ENCODE assay signal across 19 cellular contexts in the genomic region with DNA sequence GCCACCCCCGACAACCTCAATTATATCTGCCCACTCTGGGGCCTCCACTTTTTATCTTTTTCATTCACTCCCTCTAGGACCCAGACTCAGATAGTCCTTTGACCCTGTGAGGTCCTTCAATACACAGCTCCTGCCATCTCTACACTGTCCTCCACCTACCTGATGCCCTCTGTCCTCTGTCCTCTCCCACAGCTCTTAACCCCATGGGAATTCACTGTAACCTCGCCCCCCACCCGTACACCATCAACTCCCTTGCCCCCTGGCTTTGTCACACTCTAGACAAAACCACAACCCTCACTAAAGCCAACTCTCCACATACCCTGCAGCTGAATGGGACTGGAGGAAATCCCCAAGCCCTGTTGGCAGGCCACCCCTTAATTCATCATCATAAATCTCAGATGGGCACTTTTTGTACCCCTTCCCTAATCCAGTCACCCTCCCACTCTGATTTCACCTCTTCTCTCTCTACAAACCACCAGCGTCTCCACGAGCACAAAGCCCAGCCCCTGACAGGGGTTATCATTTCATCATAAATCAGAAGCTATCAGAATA. TPM values are rescaled to one million over a fixed set of nuclear protein-coding genes. Genes with fewer than 3 reads are reported as not detected.
DNase-seq lines count a peak whose midpoint lies in the region; TF ChIP-seq lines count a peak whose summit lies in the region.
"Had no signal": no experiment of that assay in that cellular context is flagged by ENCODE, and none has a peak within 500 bp of the region (broad histone marks: within the 10 kb centered on the region; RNA-seq: fewer than 3 reads in every experiment).

No MANE protein-coding gene starts in this region.

- no peaks in the 10 kb centered on the region for H3K27me3 Mint-ChIP-seq in CD4-positive, alpha-beta memory T cell
- peaks cover 5% of the 10 kb centered on the region for H3K27me3 Mint-ChIP-seq in H9 (ENCODE audit: low read depth)
- H3K27me3 Mint-ChIP-seq in activated T-helper 2 cell treated with anti-CD3 and anti-CD28 coated beads, Interferon-gamma antibody, Interleukin-2, Interleukin-4, amounts not matched to agents 10 μg/mL and 5 μg/mL and 100 μg/mL, durations not matched to agents 14 hours and 24 hours and 36 hours (ENCODE audit: low read depth), result no peaks in the 10 kb centered on the region

- no peak overlapping the region for H2BK5ac ChIP-seq in H9 (ENCODE audit: insufficient read length, low read length)

- POLR2A ChIA-PET in CD4-positive, alpha-beta memory T cell (lab: Charles Lee; ENCODE audit: partially characterized antibody), result interaction anchor here (4.4 to 9.7 kb wide), 3 partner anchors 12 to 267 kb away, joined by 35 to 119 read pairs (median 70); a partner anchor contains a TSS

- peak overlapping the region in 5 of 7 donors; percentile 30 to 83 (median 42) for H3K27ac Mint-ChIP-seq in CD4-positive, alpha-beta memory T cell
- H3K27ac Mint-ChIP-seq in H9, result peak overlapping the region in 1 of 3 experiments; percentile 15; a peak in 1 of 7 replicates
- peak overlapping the region; percentile 13 for H3K27ac Mint-ChIP-seq in activated T-helper 2 cell treated with anti-CD3 and anti-CD28 coated beads, Interferon-gamma antibody, Interleukin-2, Interleukin-4, amounts not matched to agents 10 μg/mL and 5 μg/mL and 100 μg/mL, durations not matched to agents 14 hours and 24 hours and 36 hours
- H3K27ac Mint-ChIP-seq: endodermal cell had no signal

- H3K23ac ChIP-seq in H9 (ENCODE audit: insufficient read length, low read depth, low read length), result no peak overlapping the region

- H3K14ac ChIP-seq in H9 (ENCODE audit: insufficient read depth, low read length), result no peak overlapping the region

- H3K9me3 ChIP-seq in CD4-positive, alpha-beta memory T cell (ENCODE audit: control insufficient read depth in 1 of 2, low read length in 2 of 2), result no peaks in the 10 kb centered on the region
- no peaks in the 10 kb centered on the region for H3K9me3 ChIP-seq in H9 (ENCODE audit: control insufficient read depth, low read depth, low read length)
- no peaks in the 10 kb centered on the region for H3K9me3 ChIP-seq in neutrophil

- no peak overlapping the region for H4K5ac ChIP-seq in H9 (ENCODE audit: insufficient read length, low read depth, low read length)

- H3K27me3 ChIP-seq in CD4-positive, alpha-beta memory T cell (ENCODE audit: insufficient read depth, low read length), result no peaks in the 10 kb centered on the region
- H3K27me3 ChIP-seq in H9 (ENCODE audit: insufficient read depth, low read length), result no peaks in the 10 kb centered on the region
- no peaks in the 10 kb centered on the region for H3K27me3 ChIP-seq in neutrophil

- H3K4me3 ChIP-seq in CD4-positive, alpha-beta memory T cell (ENCODE audit: low read length in 2 of 2), result no peak overlapping the region
- H3K4me3 ChIP-seq in neutrophil (ENCODE audit: low read depth in 1 of 2, low read length in 1 of 2), result no peak overlapping the region

- no peak overlapping the region for H2BK20ac ChIP-seq in H9 (ENCODE audit: low read depth, low read length, poor library complexity, severe bottlenecking)

- no peaks in the 10 kb centered on the region for H3K36me3 ChIP-seq in CD4-positive, alpha-beta memory T cell (ENCODE audit: insufficient read depth, low read length)
- H3K36me3 ChIP-seq in neutrophil, result no peaks in the 10 kb centered on the region

- peaks cover 28% of the 10 kb centered on the region for H3K4me1 ChIP-seq in CD4-positive, alpha-beta memory T cell (ENCODE audit: insufficient read depth, low read length)
- no peaks in the 10 kb centered on the region for H3K4me1 ChIP-seq in H9 (ENCODE audit: insufficient read depth, low read length)
- H3K4me1 ChIP-seq in neutrophil (ENCODE audit: control insufficient read depth in 1 of 2, insufficient read depth in 1 of 2, low read depth in 1 of 2, low read length in 1 of 2), result peaks cover 35 to 41% of the 10 kb centered on the region in 2 experiments

- H3K56ac ChIP-seq in H9 (ENCODE audit: insufficient read length, low read depth, low read length), result no peak overlapping the region

- no peak overlapping the region for H2BK12ac ChIP-seq in H9 (ENCODE audit: insufficient read length, low read depth, low read length)

- peaks cover 0 to 2% (median 0%) of the 10 kb centered on the region in 8 donors for H3K9me3 Mint-ChIP-seq in CD4-positive, alpha-beta memory T cell
- peaks cover 16% of the 10 kb centered on the region in 2 experiments for H3K9me3 Mint-ChIP-seq in H9
- H3K9me3 Mint-ChIP-seq in activated T-helper 2 cell treated with anti-CD3 and anti-CD28 coated beads, Interferon-gamma antibody, Interleukin-2, Interleukin-4, amounts not matched to agents 10 μg/mL and 5 μg/mL and 100 μg/mL, durations not matched to agents 14 hours and 24 hours and 36 hours, result no peaks in the 10 kb centered on the region
- H3K9me3 Mint-ChIP-seq: endodermal cell had no signal

- no peaks in the 10 kb centered on the region for H3K79me1 ChIP-seq in H9 (ENCODE audit: insufficient read depth, low read depth, low read length, poor library complexity, severe bottlenecking)

- H3K18ac ChIP-seq in H9 (ENCODE audit: insufficient read length, low read depth, low read length), result no peak overlapping the region

- H3K79me2 ChIP-seq in H9 (ENCODE audit: insufficient read depth, low read length), result no peaks in the 10 kb centered on the region

- CTCF ChIA-PET in CD4-positive, alpha-beta memory T cell (lab: Charles Lee; ENCODE audit: partially characterized antibody), result interaction anchor here (0.9 to 7.6 kb wide), 7 partner anchors 8 to 380 kb away, joined by 3 to 82 read pairs (median 4); a partner anchor contains a TSS

- H2BK15ac ChIP-seq in H9 (ENCODE audit: low read depth, low read length), result no peak overlapping the region

- no peaks in the 10 kb centered on the region for H3K23me2 ChIP-seq in H9 (ENCODE audit: insufficient read length, low read depth, low read length, poor library complexity, severe bottlenecking)

- no peak overlapping the region for H4K91ac ChIP-seq in H9 (ENCODE audit: insufficient read length, low read depth, low read length)

- DNase-seq in CD4-positive, alpha-beta memory T cell, result no peak
- peak; percentile 12 for DNase-seq in H9
- DNase-seq in activated T-helper 2 cell treated with anti-CD3 and anti-CD28 coated beads, Interferon-gamma antibody, Interleukin-2, Interleukin-4, amounts not matched to agents 10 μg/mL and 5 μg/mL and 100 μg/mL, durations not matched to agents 14 hours and 24 hours and 36 hours (ENCODE audit: low spot score), result no peak
- DNase-seq in posterior vena cava (ENCODE audit: low spot score), result no peak
- DNase-seq in GM19238 (ENCODE audit: insufficient read length, low spot score), result no peak
- DNase-seq in hippocampal formation (lab: John Stamatoyannopoulos, UW), result no peak
- DNase-seq: activated CD4-positive, alpha-beta T cell treated with anti-CD3 and anti-CD28 coated beads for 48 hours; anterior cingulate cortex; cerebellar nuclear complex; DMS153; endodermal cell; HCEC 1CT; Kasumi-1; mammary epithelial cell; NCI-H1436; NCI-H748 treated with DMSO at 0.1 percent for 48 hours had no signal

- intact Hi-C loops in CD4-positive, alpha-beta memory T cell (cut with micrococcal nuclease), result loop anchor here (5.0 to 10.0 kb wide), 4 partner anchors 115 to 768 kb away; a partner anchor contains a TSS
- intact Hi-C loops in activated T-helper 2 cell treated with anti-CD3 and anti-CD28 coated beads, Interferon-gamma antibody, Interleukin-2, Interleukin-4, amounts not matched to agents 10 μg/mL and 5 μg/mL and 100 μg/mL, durations not matched to agents 14 hours and 24 hours and 36 hours (cut with micrococcal nuclease), result loop anchor here (2.0 to 5.0 kb wide), 2 partner anchors 463 to 552 kb away; no protein-coding TSS in a partner anchor
- intact Hi-C loops in posterior vena cava (cut with DNase I), result loop anchor here in 1 of 2 donors (5.0 kb wide), 1 partner anchor 272 kb away; no protein-coding TSS in a partner anchor

- H3K36me3 Mint-ChIP-seq in CD4-positive, alpha-beta memory T cell, result peaks cover 0 to 5% of the 10 kb centered on the region in 2 donors
- H3K36me3 Mint-ChIP-seq in H9 (ENCODE audit: insufficient read depth in 1 of 3, low read depth in 3 of 3), result peaks cover 0 to 10% (median 6%) of the 10 kb centered on the region in 3 experiments; a peak in 2 of 7 replicates
- H3K36me3 Mint-ChIP-seq in activated T-helper 2 cell treated with anti-CD3 and anti-CD28 coated beads, Interferon-gamma antibody, Interleukin-2, Interleukin-4, amounts not matched to agents 10 μg/mL and 5 μg/mL and 100 μg/mL, durations not matched to agents 14 hours and 24 hours and 36 hours (ENCODE audit: low read depth), result peaks cover 3% of the 10 kb centered on the region

- no peak overlapping the region for H3K9ac ChIP-seq in H9 (ENCODE audit: extremely low read depth, insufficient read length, low read length)

- H3K27ac ChIP-seq in CD4-positive, alpha-beta memory T cell (ENCODE audit: low read depth, low read length), result no peak overlapping the region
- H3K27ac ChIP-seq in H9 (ENCODE audit: insufficient read length, low read depth, low read length), result no peak overlapping the region
- H3K27ac ChIP-seq in neutrophil, result peak overlapping the region; percentile 11

- H4K8ac ChIP-seq in H9 (replicated peaks; ENCODE audit: insufficient read length, low read depth, low read length), result no peak overlapping the region

- H3K4me1 Mint-ChIP-seq in CD4-positive, alpha-beta memory T cell, result peaks cover 25 to 40% (median 35%) of the 10 kb centered on the region in 4 donors
- H3K4me1 Mint-ChIP-seq in H9, result peaks cover 16 to 42% of the 10 kb centered on the region in 2 experiments
- H3K4me1 Mint-ChIP-seq in activated T-helper 2 cell treated with anti-CD3 and anti-CD28 coated beads, Interferon-gamma antibody, Interleukin-2, Interleukin-4, amounts not matched to agents 10 μg/mL and 5 μg/mL and 100 μg/mL, durations not matched to agents 14 hours and 24 hours and 36 hours (ENCODE audit: low read depth), result peaks cover 77% of the 10 kb centered on the region
- H3K4me1 Mint-ChIP-seq: endodermal cell had no signal

- no peak for TF ChIP-seq CTCF in H9 (conservative IDR thresholded peaks at IDR 0.05)
- no peak for TF ChIP-seq CTCF in neutrophil (IDR thresholded peaks at IDR 0.05)

- no peak overlapping the region for H3K4me2 ChIP-seq in H9 (ENCODE audit: insufficient read depth, insufficient read length, low read length)

- WGBS in H9 (ENCODE audit: extremely low coverage, insufficient read length, low lambda C conversion rate), result no CpG with 5 or more reads among the region's 5 CpGs

- no peak overlapping the region for H2AK5ac ChIP-seq in H9 (ENCODE audit: insufficient read length, low read length)

- no peak overlapping the region for H2BK120ac ChIP-seq in H9 (ENCODE audit: low read depth, low read length, poor library complexity, severe bottlenecking)

- H3T11ph ChIP-seq in H9 (ENCODE audit: low read length), result no peak overlapping the region

- H3K4ac ChIP-seq in H9 (ENCODE audit: low read depth, low read length), result no peak overlapping the region

- H2AFZ ChIP-seq in H9 (ENCODE audit: low read length), result no peak overlapping the region

- peak overlapping the region in 4 of 8 donors; percentile 11 to 57 (median 14) for H3K4me3 Mint-ChIP-seq in CD4-positive, alpha-beta memory T cell
- no peak overlapping the region for H3K4me3 Mint-ChIP-seq in H9
- no peak overlapping the region for H3K4me3 Mint-ChIP-seq in activated T-helper 2 cell treated with anti-CD3 and anti-CD28 coated beads, Interferon-gamma antibody, Interleukin-2, Interleukin-4, amounts not matched to agents 10 μg/mL and 5 μg/mL and 100 μg/mL, durations not matched to agents 14 hours and 24 hours and 36 hours (ENCODE audit: low read depth)
- H3K4me3 Mint-ChIP-seq: endodermal cell had no signal

- H4K20me1 ChIP-seq in H9 (ENCODE audit: control insufficient read depth, insufficient read depth, insufficient read length), result no peaks in the 10 kb centered on the region

RNA-seq across cellular contexts. Expression of a gene that starts 52.3 kb away (rescaled TPM):
- total RNA-seq in CD4-positive, alpha-beta memory T cell, result not detected
- not detected for polyA plus RNA-seq in CD4-positive, alpha-beta memory T cell
- total RNA-seq in H9 (2021), result 0.09 TPM in 1 of 2 replicates, not detected in the other
- 0.14 and 0.41 TPM in 2 replicates for total RNA-seq in activated T-helper 2 cell treated with anti-CD3 and anti-CD28 coated beads, Interferon-gamma antibody, Interleukin-2, Interleukin-4, amounts not matched to agents 10 μg/mL and 5 μg/mL and 100 μg/mL, durations not matched to agents 14 hours and 24 hours and 36 hours
- under 1 TPM; 0.19 to 0.83 TPM for total RNA-seq in posterior vena cava
- total RNA-seq: SK-MEL-5 had no signal
- polyA plus RNA-seq: BJ had no signal
